ENCODE assay signal across 8 cellular contexts in genomic region chr14:63641473-63642228, GRCh38. TPM values are rescaled to one million over a fixed set of nuclear protein-coding genes. Genes with fewer than 3 reads are reported as not detected.
DNase-seq lines count a peak whose midpoint lies in the region; ATAC-seq, FAIRE-seq and TF ChIP-seq lines count a peak whose summit lies in the region.

A gene with protein sequence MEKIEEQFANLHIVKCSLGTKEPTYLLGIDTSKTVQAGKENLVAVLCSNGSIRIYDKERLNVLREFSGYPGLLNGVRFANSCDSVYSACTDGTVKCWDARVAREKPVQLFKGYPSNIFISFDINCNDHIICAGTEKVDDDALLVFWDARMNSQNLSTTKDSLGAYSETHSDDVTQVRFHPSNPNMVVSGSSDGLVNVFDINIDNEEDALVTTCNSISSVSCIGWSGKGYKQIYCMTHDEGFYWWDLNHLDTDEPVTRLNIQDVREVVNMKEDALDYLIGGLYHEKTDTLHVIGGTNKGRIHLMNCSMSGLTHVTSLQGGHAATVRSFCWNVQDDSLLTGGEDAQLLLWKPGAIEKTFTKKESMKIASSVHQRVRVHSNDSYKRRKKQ (minus strand): TSS chr14:63641871. CDS start chr14:63599942, 41,929 bp downstream.

- TF ChIP-seq CTCF in esophagus muscularis mucosa (IDR thresholded peaks at IDR 0.05), result peak; percentile 67 to 88 (median 68)

- peaks cover 76% of the 10 kb centered on the region for H3K79me2 ChIP-seq in Karpas-422 (ENCODE audit: low read length)

- under 1% methylated on average over 30 of the region's 60 CpGs for WGBS in esophagus muscularis mucosa

- TF ChIP-seq EP300 in esophagus muscularis mucosa (IDR thresholded peaks at IDR 0.05), result no peak

- peaks cover 2 to 3% of the 10 kb centered on the region in 2 donors for H3K9me3 Mint-ChIP-seq in activated T-cell treated with anti-CD3 and anti-CD28 coated beads, Interleukin-2, amount 50 U/mL, for 72 hours

- H3K36me3 ChIP-seq in Karpas-422 (ENCODE audit: insufficient read depth, low read length), result peaks cover 16% of the 10 kb centered on the region; the same call in 1 of the 2 replicates
- H3K36me3 ChIP-seq in esophagus muscularis mucosa, result no peaks in the 10 kb centered on the region
- H3K36me3 ChIP-seq in muscle layer of duodenum (ENCODE audit: control insufficient read depth in 1 of 2, insufficient read depth in 2 of 2, low read length in 2 of 2), result no peaks in the 10 kb centered on the region

- peak within 1 kb of the TSS; percentile 81 for H3K27ac Mint-ChIP-seq in activated T-cell treated with anti-CD3 and anti-CD28 coated beads, Interleukin-2, amount 50 U/mL, for 72 hours

- H3K4me1 Mint-ChIP-seq in activated T-cell treated with anti-CD3 and anti-CD28 coated beads, Interleukin-2, amount 50 U/mL, for 72 hours (ENCODE audit: low read depth), result peaks cover 60% of the 10 kb centered on the region

- no peak for TF ChIP-seq POLR2A in esophagus muscularis mucosa (IDR thresholded peaks at IDR 0.05; ENCODE audit: low read depth)

- H3K27me3 ChIP-seq in Karpas-422 (ENCODE audit: low read length), result no peaks in the 10 kb centered on the region
- no peaks in the 10 kb centered on the region for H3K27me3 ChIP-seq in esophagus muscularis mucosa
- H3K27me3 ChIP-seq in muscle layer of duodenum (ENCODE audit: low read depth, low read length), result no peaks in the 10 kb centered on the region

- peak within 1 kb of the TSS; percentile 84 to 94 for H3K4me3 Mint-ChIP-seq in activated T-cell treated with anti-CD3 and anti-CD28 coated beads, Interleukin-2, amount 50 U/mL, for 72 hours

- H3K4me2 ChIP-seq in Karpas-422 (ENCODE audit: low read depth, low read length, poor library complexity, severe bottlenecking), result peak within 1 kb of the TSS; percentile 92

- no peaks in the 10 kb centered on the region for H3K9me2 ChIP-seq in Karpas-422 (replicated peaks; ENCODE audit: insufficient read depth, low read length)

- DNase-seq in Daoy (ENCODE audit: low read depth) (peak; percentile 100), Karpas-422 (peak; percentile 100), RCC 7860 (ENCODE audit: low spot score) (peak; percentile 93), esophagus muscularis mucosa (ENCODE audit: extremely low spot score) (peak; percentile 100)
- DNase-seq in activated T-cell treated with anti-CD3 and anti-CD28 coated beads, Interleukin-2, amount 50 U/mL, for 72 hours, result peak; percentile 95 to 97
- DNase-seq in stimulated activated CD8-positive, alpha-beta memory T cell treated with anti-CD3 and anti-CD28 coated beads, Interleukin-7, amount 100 ng/mL, for 4 hours (ENCODE audit: low read depth in 2 of 2), result peak; percentile 95 to 97

- H3K27me3 Mint-ChIP-seq in activated T-cell treated with anti-CD3 and anti-CD28 coated beads, Interleukin-2, amount 50 U/mL, for 72 hours (ENCODE audit: low read depth), result no peaks in the 10 kb centered on the region

- H3K9me3 ChIP-seq in Karpas-422 (ENCODE audit: low read length) (peaks cover 5% of the 10 kb centered on the region; the same call in 1 of the 2 replicates), esophagus muscularis mucosa (no peaks in the 10 kb centered on the region), muscle layer of duodenum (ENCODE audit: control insufficient read depth in 1 of 2, low read length in 2 of 2) (no peaks in the 10 kb centered on the region)

- H3K36me3 Mint-ChIP-seq in activated T-cell treated with anti-CD3 and anti-CD28 coated beads, Interleukin-2, amount 50 U/mL, for 72 hours (ENCODE audit: insufficient read depth in 2 of 2), result peaks cover 6 to 9% of the 10 kb centered on the region in 2 donors

- H3K4me1 ChIP-seq in Karpas-422 (ENCODE audit: low read length) (peaks cover 30% of the 10 kb centered on the region), esophagus muscularis mucosa (peaks cover 5 to 17% (median 16%) of the 10 kb centered on the region in 4 donors), muscle layer of duodenum (ENCODE audit: control insufficient read depth in 1 of 2, insufficient read depth in 2 of 2, low read length in 2 of 2) (peaks cover 0 to 13% of the 10 kb centered on the region in 2 donors)

- peak within 1 kb of the TSS; percentile 90 for H3K27ac ChIP-seq in Karpas-422 (ENCODE audit: low read length)
- peak within 1 kb of the TSS; percentile 89 to 93 (median 92) for H3K27ac ChIP-seq in esophagus muscularis mucosa (replicated peaks in 1 of 4)
- peak within 1 kb of the TSS; percentile 99 for H3K27ac ChIP-seq in muscle layer of duodenum (ENCODE audit: low read length)

- no peaks in the 10 kb centered on the region for H4K20me1 ChIP-seq in Karpas-422 (ENCODE audit: insufficient read depth, low read depth, low read length)

- intact Hi-C loops in esophagus muscularis mucosa (cut with DNase I), result loop anchor here (5.0 to 10.0 kb wide), 4 partner anchors 86 to 254 kb away; partner anchors contain the start of genes PPP2R5E and SGPP1

- H3K9ac ChIP-seq in Karpas-422 (ENCODE audit: low read length), result peak within 1 kb of the TSS; percentile 78

- peak within 1 kb of the TSS; percentile 74 for H2AFZ ChIP-seq in Karpas-422 (ENCODE audit: low read length)

- H3K4me3 ChIP-seq in Karpas-422 (ENCODE audit: low read length) (peak within 1 kb of the TSS; percentile 75), esophagus muscularis mucosa (peak within 1 kb of the TSS; percentile 63 to 77 (median 68)), muscle layer of duodenum (ENCODE audit: low read depth in 1 of 2, low read length in 2 of 2) (peak within 1 kb of the TSS; percentile 71 to 76)

- FAIRE-seq in RCC 7860 (lab: Jason Lieb, UNC), result peak; percentile 85

- ATAC-seq in GM21825 (IDR thresholded peaks at IDR 0.05; ENCODE audit: unreplicated experiment), result peak; percentile 83
- ATAC-seq in activated T-cell treated with anti-CD3 and anti-CD28 coated beads, Interleukin-2, amount 50 U/mL, for 72 hours (replicated peaks in 1 of 2), result peak; percentile 88

RNA-seq across cellular contexts. Expression of the gene that starts here (rescaled TPM):
- total RNA-seq in Daoy (2014; rRNA removed; shearing (Covaris generic)), result 29.3 and 32.8 TPM in 2 replicates
- total RNA-seq in Karpas-422 (2014; rRNA removed; shearing (Covaris generic); ENCODE audit: low replicate concordance), result 20.1 and 34.4 TPM in 2 replicates
- 10 to 100 TPM; 18.1 to 23.5 TPM for total RNA-seq in activated T-cell treated with anti-CD3 and anti-CD28 coated beads, Interleukin-2, amount 50 U/mL, for 72 hours
- 1 to 10 TPM; 4.5 to 9.6 (median 6.9) TPM for total RNA-seq in esophagus muscularis mucosa

Comparison
In these comparisons a context has a peak if more than half of its experiments do, and no peak if none do; other contexts are left out.
1. Peak in every context shown above with its lines: DNase-seq, ATAC-seq, H3K4me3 ChIP-seq and H3K27ac ChIP-seq.